19 cellular contexts compared by ENCODE assay signal in the genomic region with DNA sequence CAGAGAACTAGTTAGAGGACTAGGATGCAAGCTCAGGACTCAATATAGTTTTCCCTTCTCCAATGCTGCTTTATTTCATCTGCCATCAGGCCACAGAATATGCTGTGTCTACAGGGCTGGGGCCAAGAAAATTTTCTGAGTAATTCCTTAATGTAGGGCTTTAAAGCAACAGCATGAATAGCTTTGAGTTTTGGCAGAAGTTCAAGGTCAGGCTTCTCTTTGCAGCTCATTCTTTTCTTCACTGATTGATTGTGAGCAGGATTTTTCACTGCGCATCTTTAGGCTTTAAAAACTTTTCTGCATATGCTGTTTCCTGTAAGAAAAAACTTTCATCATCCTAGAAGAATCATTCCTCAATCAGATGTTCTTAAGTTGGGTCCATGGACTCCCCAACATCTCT. TPM values are rescaled to one million over a fixed set of nuclear protein-coding genes. Genes with fewer than 3 reads are reported as not detected.
"Had no signal": no experiment of that assay in that cellular context is flagged by ENCODE, and none has a peak within 500 bp of the region (broad histone marks: within the 10 kb centered on the region; RNA-seq: fewer than 3 reads in every experiment).

No MANE protein-coding gene starts in this region.

- H3K4me3 Mint-ChIP-seq: activated CD4-positive, alpha-beta memory T cell treated with anti-CD3 and anti-CD28 coated beads for 36 hours; activated naive CD8-positive, alpha-beta T cell; central memory CD8-positive, alpha-beta T cell; immature natural killer cell; natural killer cell treated with Interleukin-12 subunit alpha and Interleukin-12 subunit beta and Interleukin-15 and Interleukin-18, amount 100 ng/mL, for 72 hours had no signal

- H3K9me3 Mint-ChIP-seq: activated CD4-positive, alpha-beta memory T cell treated with anti-CD3 and anti-CD28 coated beads for 36 hours; central memory CD8-positive, alpha-beta T cell; natural killer cell treated with Interleukin-12 subunit alpha and Interleukin-12 subunit beta and Interleukin-15 and Interleukin-18, amount 100 ng/mL, for 72 hours had no signal

- H3K27ac Mint-ChIP-seq: activated CD4-positive, alpha-beta memory T cell treated with anti-CD3 and anti-CD28 coated beads for 36 hours; activated naive CD8-positive, alpha-beta T cell; immature natural killer cell; natural killer cell treated with Interleukin-12 subunit alpha and Interleukin-12 subunit beta and Interleukin-15 and Interleukin-18, amount 100 ng/mL, for 72 hours; progenitor cell of endocrine pancreas had no signal

- H3K36me3 Mint-ChIP-seq: activated CD4-positive, alpha-beta memory T cell treated with anti-CD3 and anti-CD28 coated beads for 36 hours; activated naive CD8-positive, alpha-beta T cell; natural killer cell treated with Interleukin-12 subunit alpha and Interleukin-12 subunit beta and Interleukin-15 and Interleukin-18, amount 100 ng/mL, for 72 hours had no signal

- DNase-seq: activated CD4-positive, alpha-beta memory T cell treated with anti-CD3 and anti-CD28 coated beads for 36 hours; activated CD4-positive, CD25-positive, alpha-beta regulatory T cell treated with anti-CD3 and anti-CD28 coated beads, Interleukin-2, amount 50 U/mL, for 72 hours; activated gamma-delta T cell; activated T-cell treated with anti-CD3 and anti-CD28 coated beads, Interleukin-2, amount 50 U/mL, for 48 hours; aorta; effector memory CD4-positive, alpha-beta T cell; immature natural killer cell; left colon; mucosa of descending colon; nucleus accumbens; right cardiac atrium; T-helper 9 cell had no signal

- H3K4me3 ChIP-seq: mucosa of descending colon, smooth muscle cell, tibial nerve had no signal

- ATAC-seq: left colon; mucosa of descending colon; natural killer cell treated with Interleukin-12 subunit alpha and Interleukin-12 subunit beta and Interleukin-15 and Interleukin-18, amount 100 ng/mL, for 72 hours; right cardiac atrium had no signal

- H3K4me1 Mint-ChIP-seq: central memory CD8-positive, alpha-beta T cell had no signal

RNA-seq across cellular contexts. Expression of a gene that starts 4.6 kb away (rescaled TPM):
- total RNA-seq: activated CD4-positive, alpha-beta memory T cell treated with anti-CD3 and anti-CD28 coated beads for 36 hours; lung microvascular endothelial cell; natural killer cell treated with Interleukin-12 subunit alpha and Interleukin-12 subunit beta and Interleukin-15 and Interleukin-18, amount 100 ng/mL, for 72 hours had no signal
